In the genomic region with DNA sequence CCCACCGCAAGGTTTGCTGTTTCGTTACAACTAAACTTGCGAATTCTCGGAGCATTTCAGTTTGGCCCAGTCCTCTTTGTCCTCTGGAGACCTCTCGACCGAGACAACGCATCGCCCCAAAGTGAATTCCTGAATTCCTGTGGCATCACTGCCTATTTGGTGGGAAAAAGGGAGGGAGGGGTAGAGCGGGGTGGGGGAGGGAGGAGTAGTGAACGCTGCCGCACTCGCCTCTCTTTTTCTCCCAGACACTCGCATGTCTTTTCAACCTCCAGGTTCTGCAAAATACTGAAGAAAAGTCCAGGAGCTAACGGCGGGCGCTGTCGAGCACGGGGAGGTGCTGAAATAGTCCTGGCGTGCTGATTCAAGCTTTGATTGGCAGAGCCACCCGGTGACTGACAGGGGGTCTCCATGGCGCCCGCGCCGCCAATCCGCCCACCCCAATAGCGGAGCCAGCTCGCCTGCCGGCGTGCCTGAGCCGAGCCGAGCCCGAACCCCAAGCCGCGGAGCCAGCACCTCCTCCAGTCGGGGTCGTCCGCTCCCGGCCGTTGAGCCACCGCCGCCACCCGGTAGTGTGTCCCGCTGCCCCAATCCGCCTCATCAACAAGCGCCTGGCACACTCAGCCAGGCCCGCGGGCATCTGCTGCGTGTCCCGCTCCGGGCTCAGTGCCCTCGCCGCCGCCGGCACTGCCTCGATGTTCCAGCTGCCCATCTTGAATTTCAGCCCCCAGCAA, we compare ENCODE assay signal across 10 cellular contexts. TPM values are rescaled to one million over a fixed set of nuclear protein-coding genes. Genes with fewer than 3 reads are reported as not detected.
DNase-seq lines count a peak whose midpoint lies in the region; ATAC-seq and TF ChIP-seq lines count a peak whose summit lies in the region.
"Had no signal": no experiment of that assay in that cellular context is flagged by ENCODE, and none has a peak within 500 bp of the region (broad histone marks: within the 10 kb centered on the region; RNA-seq: fewer than 3 reads in every experiment).

A gene (plus strand): TSS at position 440 of the 731 bp plus-strand sequence. CDS start 253 bp downstream, at position 693.

- no peaks in the 10 kb centered on the region for H3K36me3 Mint-ChIP-seq in activated CD4-positive, alpha-beta T cell treated with anti-CD3 and anti-CD28 coated beads for 36 hours (ENCODE audit: low read depth)
- H3K36me3 Mint-ChIP-seq in endothelial cell (ENCODE audit: low read depth, unreplicated experiment): no peaks in the 10 kb centered on the region

- H3K9me3 ChIP-seq in skeletal muscle satellite cell (replicated peaks; ENCODE audit: low read length): peaks cover 5% of the 10 kb centered on the region

- no peak within 1 kb of the TSS for H3K9ac ChIP-seq in skeletal muscle satellite cell (ENCODE audit: low read depth, low read length)

- H3K4me1 ChIP-seq in skeletal muscle satellite cell (ENCODE audit: control insufficient read depth, insufficient read depth, low read length): peaks cover 12% of the 10 kb centered on the region

- peaks cover 71% of the 10 kb centered on the region for H3K27me3 Mint-ChIP-seq in activated CD4-positive, alpha-beta T cell treated with anti-CD3 and anti-CD28 coated beads for 36 hours
- peaks cover 21% of the 10 kb centered on the region for H3K27me3 Mint-ChIP-seq in endothelial cell (ENCODE audit: unreplicated experiment)

- H3K4me3 Mint-ChIP-seq in activated CD4-positive, alpha-beta T cell treated with anti-CD3 and anti-CD28 coated beads for 36 hours: peak within 1 kb of the TSS; percentile 10
- peak within 1 kb of the TSS; percentile 81 for H3K4me3 Mint-ChIP-seq in endothelial cell (ENCODE audit: unreplicated experiment)

- peaks cover 90% of the 10 kb centered on the region for H3K27me3 ChIP-seq in skeletal muscle satellite cell (ENCODE audit: control insufficient read depth, insufficient read depth, low read length)

- no peaks in the 10 kb centered on the region for H3K9me3 Mint-ChIP-seq in activated CD4-positive, alpha-beta T cell treated with anti-CD3 and anti-CD28 coated beads for 36 hours (ENCODE audit: low read depth)
- H3K9me3 Mint-ChIP-seq in endothelial cell (ENCODE audit: unreplicated experiment): no peaks in the 10 kb centered on the region

- intact Hi-C loops in activated CD4-positive, alpha-beta T cell treated with anti-CD3 and anti-CD28 coated beads for 36 hours (cut with DNase I, micrococcal nuclease): loop anchor here in 1 of 2 experiments (2.0 kb wide), 2 partner anchors 134 to 144 kb away; no protein-coding TSS in a partner anchor

- no peaks in the 10 kb centered on the region for H3K36me3 ChIP-seq in skeletal muscle satellite cell (ENCODE audit: insufficient read depth, low read length)

- H3K4me3 ChIP-seq in skeletal muscle satellite cell (ENCODE audit: low read length): peak within 1 kb of the TSS; percentile 60

- peak; percentile 48 for DNase-seq in activated CD4-positive, alpha-beta T cell treated with anti-CD3 and anti-CD28 coated beads for 36 hours
- no peak for DNase-seq in activated CD4-positive, alpha-beta T cell treated with anti-CD3 and anti-CD28 coated beads for 1 hour
- DNase-seq in NCI-H510A treated with DMSO at 0.1 percent for 48 hours (lab: John Stamatoyannopoulos, UW) (peak; percentile 61), endothelial cell (ENCODE audit: low spot score) (peak; percentile 68), NCI-H446 (lab: John Stamatoyannopoulos, UW) (no peak), DMS153 (lab: John Stamatoyannopoulos, UW) (no peak)
- DNase-seq in stimulated activated CD4-positive, alpha-beta T cell treated with anti-CD3 and anti-CD28 coated beads, Interleukin-2, amount 100 ng/mL, for 48 hours: no peak
- DNase-seq: AML-193, NCI-H1105 had no signal

- peak within 1 kb of the TSS; percentile 78 for H3K4me2 ChIP-seq in skeletal muscle satellite cell (ENCODE audit: low read length)

- no peak for TF ChIP-seq CTCF in endothelial cell (IDR thresholded peaks at IDR 0.05; ENCODE audit: unreplicated experiment)

- POLR2A ChIA-PET in activated CD4-positive, alpha-beta T cell treated with anti-CD3 and anti-CD28 coated beads for 36 hours (lab: Charles Lee): no interaction called here

- H3K4me1 Mint-ChIP-seq in activated CD4-positive, alpha-beta T cell treated with anti-CD3 and anti-CD28 coated beads for 36 hours: peaks cover 23% of the 10 kb centered on the region
- peaks cover 39% of the 10 kb centered on the region for H3K4me1 Mint-ChIP-seq in endothelial cell (ENCODE audit: unreplicated experiment)

- ATAC-seq in activated CD4-positive, alpha-beta T cell treated with anti-CD3 and anti-CD28 coated beads for 36 hours: no peak

- CTCF ChIA-PET in activated CD4-positive, alpha-beta T cell treated with anti-CD3 and anti-CD28 coated beads for 36 hours (lab: Charles Lee): interaction anchor here (0.6 to 1.2 kb wide), 3 partner anchors 16 to 178 kb away, joined by 3 read pairs; no protein-coding TSS in a partner anchor

- no peak within 1 kb of the TSS for H3K27ac Mint-ChIP-seq in activated CD4-positive, alpha-beta T cell treated with anti-CD3 and anti-CD28 coated beads for 36 hours
- no peak within 1 kb of the TSS for H3K27ac Mint-ChIP-seq in endothelial cell (ENCODE audit: unreplicated experiment)

RNA-seq across cellular contexts. Expression of the gene that starts here (rescaled TPM):
- not detected for total RNA-seq in activated CD4-positive, alpha-beta T cell treated with anti-CD3 and anti-CD28 coated beads for 36 hours
- not detected for total RNA-seq in endothelial cell (ENCODE audit: unreplicated experiment)
- total RNA-seq in skeletal muscle satellite cell (2012; rRNA removed): not detected in 2 replicates

Comparison
In these comparisons a context has a peak if more than half of its experiments do, and no peak if none do; other contexts are left out.
1. Peak in DNase-seq in activated CD4-positive, alpha-beta T cell treated with anti-CD3 and anti-CD28 coated beads for 36 hours; RNA of the gene not detected or under 1 TPM.
2. Peak in DNase-seq in endothelial cell; RNA of the gene not detected or under 1 TPM.